9 cellular contexts compared by ENCODE assay signal in genomic region chr20:10225439-10226080, GRCh38.
DNase-seq lines count a peak whose midpoint lies in the region; ATAC-seq and TF ChIP-seq lines count a peak whose summit lies in the region.
"Had no signal": no experiment of that assay in that cellular context is flagged by ENCODE, and none has a peak within 500 bp of the region (broad histone marks: within the 10 kb centered on the region; RNA-seq: fewer than 3 reads in every experiment).

No MANE protein-coding gene starts in this region.

- peak; percentile 33 for DNase-seq in ACHN
- peak; percentile 30 for DNase-seq in NCI-H2171 (lab: John Stamatoyannopoulos, UW)
- DNase-seq in cardiac fibroblast (ENCODE audit: low read depth in 2 of 2): peak in 1 of 2 donors; percentile 5
- DNase-seq in MV-4-11 (lab: John Stamatoyannopoulos, UW): no peak
- DNase-seq in GM20000 (ENCODE audit: low spot score): no peak
- no peak for DNase-seq in stimulated activated CD4-positive, alpha-beta T cell treated with anti-CD3 and anti-CD28 coated beads, Interleukin-1b, Interleukin-23, amount 100 ng/mL, for 48 hours

- ATAC-seq in GM18867 (IDR thresholded peaks at IDR 0.05; ENCODE audit: unreplicated experiment): peak; percentile 64
- no peak for ATAC-seq in GM18907 (IDR thresholded peaks at IDR 0.05; ENCODE audit: unreplicated experiment)

- no peak overlapping the region for H3K4me3 ChIP-seq in cardiac fibroblast (replicated peaks in 1 of 2; ENCODE audit: low read depth in 2 of 2, low read length in 2 of 2)
- H3K4me3 ChIP-seq: SJSA1 had no signal

- TF ChIP-seq CTCF in cardiac fibroblast (IDR thresholded peaks at IDR 0.05; ENCODE audit: low read depth, low read length) (peak; percentile 19), GM20000 (IDR thresholded peaks at IDR 0.05; ENCODE audit: extremely low read depth, missing control alignments) (no peak)

- in situ Hi-C loops in ACHN (cut with HindIII; ENCODE audit: low pct_ligation_motif_present, low pct_unique_long_range_greater_than_20kb, low sequenced_read_pairs): no loop called here

Comparison
In these comparisons a context has a peak if more than half of its experiments do, and no peak if none do; other contexts are left out.
1. DNase-seq: peak in ACHN (single experiment) and NCI-H2171 (single experiment); none in MV-4-11 (single experiment), GM20000 (single experiment) and stimulated activated CD4-positive, alpha-beta T cell treated with anti-CD3 and anti-CD28 coated beads, Interleukin-1b, Interleukin-23, amount 100 ng/mL, for 48 hours (single experiment).